In the genomic region with DNA sequence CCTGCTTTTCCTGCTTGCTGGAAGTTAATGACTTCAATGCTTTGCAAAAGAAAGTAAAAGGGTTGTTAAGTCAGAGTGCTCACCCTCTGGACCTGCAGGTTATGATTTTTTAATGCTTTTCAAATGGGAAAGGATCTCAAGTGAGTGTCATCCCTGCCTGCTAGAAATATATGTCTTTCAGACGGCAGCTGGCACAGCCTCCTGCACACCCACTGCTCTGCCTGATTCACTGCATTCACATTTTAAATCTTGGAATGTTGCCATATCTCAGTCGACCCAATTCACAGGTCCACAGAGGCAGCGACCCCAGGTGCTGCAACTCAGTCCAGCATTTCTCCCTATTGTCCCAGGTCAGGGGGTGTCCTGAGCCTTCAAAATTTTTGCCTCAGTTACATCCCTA, we compare ENCODE assay signal across 32 cellular contexts. TPM values are rescaled to one million over a fixed set of nuclear protein-coding genes. Genes with fewer than 3 reads are reported as not detected.
"Had no signal": no experiment of that assay in that cellular context is flagged by ENCODE, and none has a peak within 500 bp of the region (broad histone marks: within the 10 kb centered on the region; RNA-seq: fewer than 3 reads in every experiment).

No MANE protein-coding gene starts in this region.

- H3K4me3 ChIP-seq: adrenal gland, body of pancreas, esophagus muscularis mucosa, gastrocnemius medialis, heart left ventricle had no signal

- ATAC-seq: activated CD4-positive, CD25-positive, alpha-beta regulatory T cell treated with anti-CD3 and anti-CD28 coated beads, Interleukin-2, amount 50 U/mL, for 24 hours; activated CD8-positive, alpha-beta T cell treated with anti-CD3 and anti-CD28 coated beads for 36 hours; activated naive CD8-positive, alpha-beta T cell treated with anti-CD3 and anti-CD28 coated beads, Interleukin-2, amount 50 U/mL, for 24 hours; body of pancreas; effector memory CD8-positive, alpha-beta T cell; foreskin keratinocyte; gastrocnemius medialis; heart left ventricle had no signal

- H3K27ac ChIP-seq: adrenal gland, body of pancreas, esophagus muscularis mucosa, foreskin keratinocyte, gastrocnemius medialis, heart left ventricle, WERI-Rb-1 had no signal

- H3K36me3 ChIP-seq: adrenal gland, esophagus muscularis mucosa, gastrocnemius medialis, heart left ventricle, WERI-Rb-1 had no signal

- H3K4me1 ChIP-seq: body of pancreas, esophagus muscularis mucosa, gastrocnemius medialis, heart left ventricle had no signal

- DNase-seq: activated B cell treated with CpG ODN at 0.5 μM for 24 hours; activated CD4-positive, alpha-beta T cell treated with anti-CD3 and anti-CD28 coated beads for 48 hours; activated CD4-positive, alpha-beta T cell treated with anti-CD3 and anti-CD28 coated beads, Interleukin-2, amount 50 U/mL, for 1 hour; activated CD4-positive, alpha-beta T cell treated with anti-CD3 and anti-CD28 coated beads, Interleukin-2, amount 50 U/mL, for 48 hours; activated CD8-positive, alpha-beta memory T cell treated with anti-CD3 and anti-CD28 coated beads for 24 hours; activated CD8-positive, alpha-beta T cell treated with anti-CD3 and anti-CD28 coated beads for 36 hours; activated effector memory CD4-positive, alpha-beta T cell treated with anti-CD3 and anti-CD28 coated beads, Interleukin-2, amount 50 U/mL, for 16 hours; activated naive CD4-positive, alpha-beta T cell treated with anti-CD3 and anti-CD28 coated beads for 36 hours; activated naive CD8-positive, alpha-beta T cell treated with anti-CD3 and anti-CD28 coated beads for 36 hours; activated naive CD8-positive, alpha-beta T cell treated with anti-CD3 and anti-CD28 coated beads, Interleukin-2, amount 50 U/mL, for 24 hours; activated T-cell treated with anti-CD3 and anti-CD28 coated beads, Interleukin-2, amount 50 U/mL, for 1 hour; activated T-cell treated with anti-CD3 and anti-CD28 coated beads, Interleukin-2, amount 50 U/mL, for 48 hours; adrenal gland; amygdala; aorta; body of pancreas; cortex of kidney; dermis blood vessel endothelial cell; effector CD4-positive, alpha-beta T cell; effector memory CD8-positive, alpha-beta T cell; erythroblast; foreskin keratinocyte; gastrocnemius medialis; glutamatergic neuron; heart left ventricle; T1000; WERI-Rb-1 had no signal

- H3K9me3 ChIP-seq: adrenal gland, body of pancreas, esophagus muscularis mucosa, gastrocnemius medialis, heart left ventricle had no signal

- H3K27me3 ChIP-seq: adrenal gland, body of pancreas had no signal

RNA-seq across cellular contexts. Expression of a gene that starts 10.7 kb away (rescaled TPM):
- total RNA-seq: activated B cell treated with CpG ODN at 0.5 μM for 24 hours; activated naive CD4-positive, alpha-beta T cell treated with anti-CD3 and anti-CD28 coated beads for 36 hours; activated naive CD8-positive, alpha-beta T cell treated with anti-CD3 and anti-CD28 coated beads for 36 hours; activated T-helper 1 cell treated with anti-CD3 and anti-CD28 coated beads, Interleukin-12 subunit alpha, Interleukin-12 subunit beta, Interleukin-2, Interleukin-4 antibody, amounts not matched to agents 30 ng/mL and 10 ng/mL and 1 ng/mL, durations not matched to agents 14 hours and 24 hours and 36 hours; activated T-helper 2 cell treated with anti-CD3 and anti-CD28 coated beads, Interferon-gamma antibody, Interleukin-2, Interleukin-4, amounts not matched to agents 10 μg/mL and 5 μg/mL and 100 μg/mL, durations not matched to agents 14 hours and 24 hours and 36 hours; chondrocyte; dermis blood vessel endothelial cell; foreskin keratinocyte; gastrocnemius medialis had no signal

RNA-seq across cellular contexts. Expression of a gene that starts 35.2 kb away (rescaled TPM):
- total RNA-seq: chondrocyte, dermis blood vessel endothelial cell, foreskin keratinocyte had no signal
